ENCODE assay signal across 29 cellular contexts in the genomic region with DNA sequence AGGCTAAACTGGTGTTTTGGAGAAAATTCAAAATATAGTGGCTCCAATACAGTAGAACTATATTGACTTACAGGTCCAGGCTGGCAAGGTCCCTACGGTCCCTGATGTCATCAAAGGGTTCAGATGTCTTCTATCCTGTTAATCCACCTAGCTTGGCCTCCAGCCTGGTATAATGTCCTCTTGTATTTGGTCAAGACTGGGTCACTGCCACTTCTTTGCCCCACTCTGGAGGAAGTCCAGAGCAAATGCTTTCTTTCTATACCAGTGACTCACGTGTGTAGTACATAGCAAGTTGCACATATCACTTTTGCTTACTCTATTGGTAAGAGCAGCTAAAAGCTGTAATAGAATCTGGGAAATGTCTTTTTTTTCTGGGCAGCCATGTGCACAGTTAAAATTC.
DNase-seq lines count a peak whose midpoint lies in the region; ATAC-seq, FAIRE-seq and TF ChIP-seq lines count a peak whose summit lies in the region.
"Had no signal": no experiment of that assay in that cellular context is flagged by ENCODE, and none has a peak within 500 bp of the region (broad histone marks: within the 10 kb centered on the region; RNA-seq: fewer than 3 reads in every experiment).

No MANE protein-coding gene starts in this region.

- TF ChIP-seq POLR2A in right lobe of liver (IDR thresholded peaks at IDR 0.05) (no peak), HepG2 (IDR thresholded peaks at IDR 0.05; ENCODE audit: insufficient read depth in 1 of 2, low read depth in 2 of 2, low read length in 2 of 2) (no peak)

- H3K27ac ChIP-seq in right lobe of liver: no peak overlapping the region
- no peak overlapping the region for H3K27ac ChIP-seq in HepG2 (ENCODE audit: extremely low read length, insufficient read depth, low read length)
- no peak overlapping the region for H3K27ac ChIP-seq in neural progenitor cell
- H3K27ac ChIP-seq: A549, adrenal gland, PC-9 had no signal

- H3K4me1 Mint-ChIP-seq in neural progenitor cell: peaks cover 9% of the 10 kb centered on the region

- H3K27ac Mint-ChIP-seq in neural progenitor cell: no peak overlapping the region
- H3K27ac Mint-ChIP-seq: activated CD4-positive, alpha-beta T cell treated with anti-CD3 and anti-CD28 coated beads for 36 hours; CD8-positive, alpha-beta T cell had no signal

- H3K4me3 Mint-ChIP-seq in neural progenitor cell: no peak overlapping the region
- H3K4me3 Mint-ChIP-seq: activated CD4-positive, alpha-beta T cell treated with anti-CD3 and anti-CD28 coated beads for 36 hours; CD8-positive, alpha-beta T cell; effector memory CD8-positive, alpha-beta T cell; neural crest cell had no signal

- peaks cover 33% of the 10 kb centered on the region for H3K36me3 Mint-ChIP-seq in neural progenitor cell

- H3K4me1 ChIP-seq in right lobe of liver (no peaks in the 10 kb centered on the region), HepG2 (ENCODE audit: insufficient read depth, low read length) (no peaks in the 10 kb centered on the region), neural progenitor cell (no peaks in the 10 kb centered on the region)

- H3K4me2 ChIP-seq in HepG2 (ENCODE audit: low read depth, low read length): no peak overlapping the region
- H3K4me2 ChIP-seq in neural progenitor cell: no peak overlapping the region
- H3K4me2 ChIP-seq: A549, PC-9 had no signal

- in situ Hi-C loops in HepG2 (cut with HindIII; ENCODE audit: extremely low pct_ligation_motif_present, low pct_unique_long_range_greater_than_20kb): no loop called here
- in situ Hi-C loops in KBM-7 (cut with MboI; ENCODE audit: low pct_unique_long_range_greater_than_20kb, low sequenced_read_pairs): no loop called here

- no peaks in the 10 kb centered on the region for H3F3A ChIP-seq in neural progenitor cell (ENCODE audit: low read depth)

- DNase-seq in right lobe of liver: peak in 1 of 3 donors; percentile 28
- DNase-seq in HepG2 (ENCODE audit: low spot score): no peak
- peak; percentile 31 for DNase-seq in bronchial epithelial cell (ENCODE audit: low read depth)
- no peak for DNase-seq in left lobe of liver (ENCODE audit: low spot score)
- no peak for DNase-seq in neural progenitor cell (ENCODE audit: low spot score)
- DNase-seq in mucosa of gallbladder (ENCODE audit: low spot score): no peak
- no peak for DNase-seq in KBM-7
- no peak for DNase-seq in UCSD-AML1 (lab: John Stamatoyannopoulos, UW; ENCODE audit: unreplicated experiment)
- DNase-seq: activated CD4-positive, alpha-beta T cell treated with anti-CD3 and anti-CD28 coated beads for 36 hours; activated CD8-positive, alpha-beta memory T cell treated with anti-CD3 and anti-CD28 coated beads for 24 hours; activated T-cell treated with anti-CD3 and anti-CD28 coated beads, Interleukin-2, amount 50 U/mL, for 1 hour; adrenal gland; CD8-positive, alpha-beta T cell; effector memory CD8-positive, alpha-beta T cell; GDM1; H7; Kasumi-1; kidney; NCI-H446 treated with DMSO at 0.1 percent for 48 hours; PC-9; SHP77; trophoblast cell had no signal

- no peaks in the 10 kb centered on the region for H3K27me3 ChIP-seq in right lobe of liver
- no peaks in the 10 kb centered on the region for H3K27me3 ChIP-seq in HepG2 (ENCODE audit: control insufficient read depth in 1 of 2, insufficient read depth in 2 of 2, low read length in 2 of 2)
- no peaks in the 10 kb centered on the region for H3K27me3 ChIP-seq in bronchial epithelial cell (ENCODE audit: control insufficient read depth, insufficient read depth, low read length)
- H3K27me3 ChIP-seq in neural progenitor cell: no peaks in the 10 kb centered on the region
- H3K27me3 ChIP-seq: adrenal gland had no signal

- H3K9ac ChIP-seq in HepG2 (ENCODE audit: insufficient read depth, low read depth, low read length) (no peak overlapping the region), neural progenitor cell (no peak overlapping the region)

- no TSS peak for BruUV-seq in HepG2 (replicated peaks; lab: Mats Ljungman, UMichigan)

- ATAC-seq in right lobe of liver (peak in 3 of 4 donors; percentile 61 to 86 (median 82)), HepG2 (no peak), left lobe of liver (peak; percentile 61)
- ATAC-seq: A549; activated CD4-positive, alpha-beta T cell treated with anti-CD3 and anti-CD28 coated beads for 36 hours; CD8-positive, alpha-beta T cell; effector memory CD8-positive, alpha-beta T cell; esophagus mucosa had no signal

- TF ChIP-seq CTCF in right lobe of liver (IDR thresholded peaks at IDR 0.05) (no peak), HepG2 (CRISPR knock-in tag; IDR thresholded peaks at IDR 0.05) (no peak), bronchial epithelial cell (IDR thresholded peaks at IDR 0.05; ENCODE audit: insufficient read depth, low read length, severe bottlenecking) (no peak), neural progenitor cell (IDR thresholded peaks at IDR 0.05) (no peak)

- POLR2A ChIA-PET in HepG2 (lab: Yijun Ruan, JAX): no interaction called here

- peaks cover 3% of the 10 kb centered on the region for H3K79me2 ChIP-seq in HepG2 (ENCODE audit: insufficient read depth, low read length)
- H3K79me2 ChIP-seq in neural progenitor cell (ENCODE audit: low read depth): peaks cover 13% of the 10 kb centered on the region

- no peaks in the 10 kb centered on the region for H3K9me3 ChIP-seq in right lobe of liver
- no peaks in the 10 kb centered on the region for H3K9me3 ChIP-seq in HepG2 (ENCODE audit: low read length)
- H3K9me3 ChIP-seq in neural progenitor cell (ENCODE audit: low read depth): no peaks in the 10 kb centered on the region
- H3K9me3 ChIP-seq: A549 had no signal

- peaks cover 5% of the 10 kb centered on the region for H3K27me3 Mint-ChIP-seq in neural progenitor cell (ENCODE audit: insufficient read depth, low read depth)
- H3K27me3 Mint-ChIP-seq: activated CD4-positive, alpha-beta T cell treated with anti-CD3 and anti-CD28 coated beads for 36 hours; effector memory CD8-positive, alpha-beta T cell had no signal

- CTCF ChIA-PET in HepG2 (lab: Yijun Ruan, JAX; ENCODE audit: low intra/inter-chr PET ratio, low total read pairs): no interaction called here

- H3K4me3 ChIP-seq in right lobe of liver (no peak overlapping the region), HepG2 (replicated peaks in 1 of 3; ENCODE audit: insufficient read depth in 1 of 3, low read depth in 2 of 3, low read length in 3 of 3) (no peak overlapping the region), bronchial epithelial cell (ENCODE audit: low read depth, low read length) (no peak overlapping the region), neural progenitor cell (no peak overlapping the region)
- H3K4me3 ChIP-seq: A549, adrenal gland, lung, PC-9 had no signal

- peaks cover 9% of the 10 kb centered on the region for H3K9me3 Mint-ChIP-seq in neural progenitor cell
- H3K9me3 Mint-ChIP-seq: neural crest cell had no signal

- H2AFZ ChIP-seq in HepG2 (ENCODE audit: low read length) (no peak overlapping the region), neural progenitor cell (replicated peaks) (no peak overlapping the region)
- H2AFZ ChIP-seq: PC-9 had no signal

- intact Hi-C loops in right lobe of liver (cut with DNase I): no loop called here
- intact Hi-C loops in HepG2 (cut with micrococcal nuclease; ENCODE audit: unreplicated experiment): no loop called here

- H4K20me1 ChIP-seq in HepG2 (ENCODE audit: insufficient read depth, low read length): no peaks in the 10 kb centered on the region
- no peaks in the 10 kb centered on the region for H4K20me1 ChIP-seq in neural progenitor cell (ENCODE audit: low read depth)

- H3K36me3 ChIP-seq in right lobe of liver (no peaks in the 10 kb centered on the region), HepG2 (replicated peaks in 1 of 2; ENCODE audit: control insufficient read depth in 1 of 2, insufficient read depth in 2 of 2, low read length in 2 of 2) (peaks cover 0 to 6% of the 10 kb centered on the region in 2 experiments; a peak in 1 of 5 replicates), bronchial epithelial cell (ENCODE audit: control insufficient read depth, insufficient read depth, low read length) (peaks cover 2% of the 10 kb centered on the region), neural progenitor cell (peaks cover 4% of the 10 kb centered on the region)
- H3K36me3 ChIP-seq: adrenal gland had no signal

- no peak for TF ChIP-seq RAD21 in HepG2 (CRISPR knock-in tag; IDR thresholded peaks at IDR 0.05)

- no peak for TF ChIP-seq EP300 in HepG2 (IDR thresholded peaks at IDR 0.05; ENCODE audit: low read depth in 2 of 2, low read length in 2 of 2)
- no peak for TF ChIP-seq EP300 in HepG2 (CRISPR knock-in tag; IDR thresholded peaks at IDR 0.05; ENCODE audit: borderline replicate concordance)

- WGBS in right lobe of liver (ENCODE audit: insufficient coverage, low coverage, low lambda C conversion rate, missing lambda C conversion rate): 45% methylated on average over 2 of the region's 2 CpGs
- 96% methylated on average over 2 of the region's 2 CpGs for WGBS in HepG2 (ENCODE audit: low lambda C conversion rate)

- FAIRE-seq in HepG2 (lab: Jason Lieb, UNC) (no peak), bronchial epithelial cell (lab: Jason Lieb, UNC) (no peak)
- FAIRE-seq: colon, GM18507, kidney, TTC549 had no signal

TF ChIP-seq in HepG2, 621 proteins besides CTCF, POLR2A, EP300 and RAD21 (continues in another document):
- TF ChIP-seq, protein P1, sequence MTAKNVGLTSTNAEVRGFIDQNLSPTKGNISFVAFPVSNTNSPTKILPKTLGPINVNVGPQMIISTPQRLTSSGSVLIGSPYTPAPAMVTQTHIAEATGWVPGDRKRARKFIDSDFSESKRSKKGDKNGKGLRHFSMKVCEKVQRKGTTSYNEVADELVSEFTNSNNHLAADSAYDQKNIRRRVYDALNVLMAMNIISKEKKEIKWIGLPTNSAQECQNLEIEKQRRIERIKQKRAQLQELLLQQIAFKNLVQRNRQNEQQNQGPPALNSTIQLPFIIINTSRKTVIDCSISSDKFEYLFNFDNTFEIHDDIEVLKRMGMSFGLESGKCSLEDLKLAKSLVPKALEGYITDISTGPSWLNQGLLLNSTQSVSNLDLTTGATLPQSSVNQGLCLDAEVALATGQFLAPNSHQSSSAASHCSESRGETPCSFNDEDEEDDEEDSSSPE (CRISPR knock-in tag; IDR thresholded peaks at IDR 0.05): no peak
- TF ChIP-seq SETDB1 (CRISPR knock-in tag; IDR thresholded peaks at IDR 0.05; ENCODE audit: borderline replicate concordance) (no peak), ZMYM2 (CRISPR knock-in tag; IDR thresholded peaks at IDR 0.05) (no peak), ZNF160 (CRISPR knock-in tag; IDR thresholded peaks at IDR 0.05) (no peak)
- TF ChIP-seq, protein P2, sequence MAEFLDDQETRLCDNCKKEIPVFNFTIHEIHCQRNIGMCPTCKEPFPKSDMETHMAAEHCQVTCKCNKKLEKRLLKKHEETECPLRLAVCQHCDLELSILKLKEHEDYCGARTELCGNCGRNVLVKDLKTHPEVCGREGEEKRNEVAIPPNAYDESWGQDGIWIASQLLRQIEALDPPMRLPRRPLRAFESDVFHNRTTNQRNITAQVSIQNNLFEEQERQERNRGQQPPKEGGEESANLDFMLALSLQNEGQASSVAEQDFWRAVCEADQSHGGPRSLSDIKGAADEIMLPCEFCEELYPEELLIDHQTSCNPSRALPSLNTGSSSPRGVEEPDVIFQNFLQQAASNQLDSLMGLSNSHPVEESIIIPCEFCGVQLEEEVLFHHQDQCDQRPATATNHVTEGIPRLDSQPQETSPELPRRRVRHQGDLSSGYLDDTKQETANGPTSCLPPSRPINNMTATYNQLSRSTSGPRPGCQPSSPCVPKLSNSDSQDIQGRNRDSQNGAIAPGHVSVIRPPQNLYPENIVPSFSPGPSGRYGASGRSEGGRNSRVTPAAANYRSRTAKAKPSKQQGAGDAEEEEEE (CRISPR knock-in tag; IDR thresholded peaks at IDR 0.05; ENCODE audit: borderline replicate concordance): no peak
